ENCODE assay signal across 1 cellular context in the genomic region with DNA sequence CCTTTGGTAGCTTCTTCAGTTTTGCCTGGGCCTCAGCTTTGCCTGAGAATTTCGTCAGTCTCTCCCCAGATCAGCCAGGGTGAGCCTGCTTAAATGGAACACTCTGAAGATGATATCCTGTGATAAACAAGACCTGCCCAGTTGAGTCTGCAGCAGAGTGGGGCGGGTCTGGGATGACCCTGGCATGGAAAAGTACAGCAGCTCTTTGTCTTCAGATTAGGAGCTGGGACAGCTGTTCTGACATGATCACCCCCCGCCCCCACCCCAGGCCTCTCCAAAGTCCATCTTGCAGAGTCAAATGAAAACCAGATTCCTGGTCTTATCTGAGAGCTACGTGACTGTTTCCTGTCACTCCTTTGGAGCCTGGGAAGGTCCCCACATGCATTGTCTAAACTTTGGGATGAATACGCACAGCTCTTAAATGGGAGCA.
TF ChIP-seq lines count a peak whose summit lies in the region.

No MANE protein-coding gene starts in this region.

TF ChIP-seq in HepG2, 621 proteins besides CTCF, POLR2A, EP300 and RAD21 (continued from another document and continues in another):
- TF ChIP-seq, protein P1, sequence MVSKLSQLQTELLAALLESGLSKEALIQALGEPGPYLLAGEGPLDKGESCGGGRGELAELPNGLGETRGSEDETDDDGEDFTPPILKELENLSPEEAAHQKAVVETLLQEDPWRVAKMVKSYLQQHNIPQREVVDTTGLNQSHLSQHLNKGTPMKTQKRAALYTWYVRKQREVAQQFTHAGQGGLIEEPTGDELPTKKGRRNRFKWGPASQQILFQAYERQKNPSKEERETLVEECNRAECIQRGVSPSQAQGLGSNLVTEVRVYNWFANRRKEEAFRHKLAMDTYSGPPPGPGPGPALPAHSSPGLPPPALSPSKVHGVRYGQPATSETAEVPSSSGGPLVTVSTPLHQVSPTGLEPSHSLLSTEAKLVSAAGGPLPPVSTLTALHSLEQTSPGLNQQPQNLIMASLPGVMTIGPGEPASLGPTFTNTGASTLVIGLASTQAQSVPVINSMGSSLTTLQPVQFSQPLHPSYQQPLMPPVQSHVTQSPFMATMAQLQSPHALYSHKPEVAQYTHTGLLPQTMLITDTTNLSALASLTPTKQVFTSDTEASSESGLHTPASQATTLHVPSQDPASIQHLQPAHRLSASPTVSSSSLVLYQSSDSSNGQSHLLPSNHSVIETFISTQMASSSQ (IDR thresholded peaks at IDR 0.05; ENCODE audit: low read depth) = no peak
- TF ChIP-seq, protein P1 (CRISPR knock-in tag; IDR thresholded peaks at IDR 0.05; ENCODE audit: borderline replicate concordance) = peak; percentile 64; the same call in 1 of the 2 replicates
- TF ChIP-seq ZEB1 (IDR thresholded peaks at IDR 0.05; ENCODE audit: insufficient replicate concordance, low read depth) = no peak
- TF ChIP-seq HMGA1 (CRISPR knock-in tag; conservative IDR thresholded peaks at IDR 0.05) = no peak
- TF ChIP-seq MEF2D (CRISPR knock-in tag; IDR thresholded peaks at IDR 0.05) = peak; percentile 68; the same call in 1 of the 2 replicates
- no peak for TF ChIP-seq CBX1 (IDR thresholded peaks at IDR 0.05; ENCODE audit: low read depth)
- TF ChIP-seq ZNF605 (CRISPR knock-in tag; IDR thresholded peaks at IDR 0.05) = no peak
- TF ChIP-seq MIXL1 (CRISPR knock-in tag; IDR thresholded peaks at IDR 0.05) = 0 out of 2 replicates have a peak, but pooled peaks have one; percentile 26
- no peak for TF ChIP-seq ZNF879 (CRISPR knock-in tag; IDR thresholded peaks at IDR 0.05)
- no peak for TF ChIP-seq RNF2 (conservative IDR thresholded peaks at IDR 0.05; ENCODE audit: low read depth)
- peak; percentile 26; the same call in 1 of the 2 replicates for TF ChIP-seq KDM3A (CRISPR knock-in tag; IDR thresholded peaks at IDR 0.05; ENCODE audit: low read depth)
- TF ChIP-seq, protein P2, sequence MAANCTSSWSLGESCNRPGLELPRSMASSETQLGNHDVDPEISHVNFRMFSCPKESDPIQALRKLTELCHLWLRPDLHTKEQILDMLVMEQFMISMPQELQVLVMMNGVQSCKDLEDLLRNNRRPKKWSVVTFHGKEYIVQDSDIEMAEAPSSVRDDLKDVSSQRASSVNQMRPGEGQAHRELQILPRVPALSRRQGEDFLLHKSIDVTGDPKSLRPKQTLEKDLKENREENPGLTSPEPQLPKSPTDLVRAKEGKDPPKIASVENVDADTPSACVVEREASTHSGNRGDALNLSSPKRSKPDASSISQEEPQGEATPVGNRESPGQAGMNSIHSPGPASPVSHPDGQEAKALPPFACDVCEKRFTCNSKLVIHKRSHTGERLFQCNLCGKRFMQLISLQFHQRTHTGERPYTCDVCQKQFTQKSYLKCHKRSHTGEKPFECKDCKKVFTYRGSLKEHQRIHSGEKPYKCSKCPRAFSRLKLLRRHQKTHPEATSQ (CRISPR knock-in tag; IDR thresholded peaks at IDR 0.05; ENCODE audit: borderline replicate concordance) = no peak
- no peak for TF ChIP-seq ZIK1 (CRISPR knock-in tag; IDR thresholded peaks at IDR 0.05; ENCODE audit: borderline replicate concordance, low read depth)
- TF ChIP-seq, protein P3, sequence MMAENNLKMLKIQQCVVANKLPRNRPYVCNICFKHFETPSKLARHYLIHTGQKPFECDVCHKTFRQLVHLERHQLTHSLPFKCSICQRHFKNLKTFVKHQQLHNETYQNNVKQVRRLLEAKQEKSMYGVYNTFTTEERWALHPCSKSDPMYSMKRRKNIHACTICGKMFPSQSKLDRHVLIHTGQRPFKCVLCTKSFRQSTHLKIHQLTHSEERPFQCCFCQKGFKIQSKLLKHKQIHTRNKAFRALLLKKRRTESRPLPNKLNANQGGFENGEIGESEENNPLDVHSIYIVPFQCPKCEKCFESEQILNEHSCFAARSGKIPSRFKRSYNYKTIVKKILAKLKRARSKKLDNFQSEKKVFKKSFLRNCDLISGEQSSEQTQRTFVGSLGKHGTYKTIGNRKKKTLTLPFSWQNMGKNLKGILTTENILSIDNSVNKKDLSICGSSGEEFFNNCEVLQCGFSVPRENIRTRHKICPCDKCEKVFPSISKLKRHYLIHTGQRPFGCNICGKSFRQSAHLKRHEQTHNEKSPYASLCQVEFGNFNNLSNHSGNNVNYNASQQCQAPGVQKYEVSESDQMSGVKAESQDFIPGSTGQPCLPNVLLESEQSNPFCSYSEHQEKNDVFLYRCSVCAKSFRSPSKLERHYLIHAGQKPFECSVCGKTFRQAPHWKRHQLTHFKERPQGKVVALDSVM (CRISPR knock-in tag; IDR thresholded peaks at IDR 0.05) = no peak
- TF ChIP-seq, protein P4, sequence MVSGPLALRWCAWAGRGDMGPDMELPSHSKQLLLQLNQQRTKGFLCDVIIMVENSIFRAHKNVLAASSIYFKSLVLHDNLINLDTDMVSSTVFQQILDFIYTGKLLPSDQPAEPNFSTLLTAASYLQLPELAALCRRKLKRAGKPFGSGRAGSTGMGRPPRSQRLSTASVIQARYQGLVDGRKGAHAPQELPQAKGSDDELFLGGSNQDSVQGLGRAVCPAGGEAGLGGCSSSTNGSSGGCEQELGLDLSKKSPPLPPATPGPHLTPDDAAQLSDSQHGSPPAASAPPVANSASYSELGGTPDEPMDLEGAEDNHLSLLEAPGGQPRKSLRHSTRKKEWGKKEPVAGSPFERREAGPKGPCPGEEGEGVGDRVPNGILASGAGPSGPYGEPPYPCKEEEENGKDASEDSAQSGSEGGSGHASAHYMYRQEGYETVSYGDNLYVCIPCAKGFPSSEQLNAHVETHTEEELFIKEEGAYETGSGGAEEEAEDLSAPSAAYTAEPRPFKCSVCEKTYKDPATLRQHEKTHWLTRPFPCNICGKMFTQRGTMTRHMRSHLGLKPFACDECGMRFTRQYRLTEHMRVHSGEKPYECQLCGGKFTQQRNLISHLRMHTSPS (CRISPR knock-in tag; IDR thresholded peaks at IDR 0.05; ENCODE audit: low read depth) = peak; percentile 72
- TF ChIP-seq RFX5 (IDR thresholded peaks at IDR 0.05; ENCODE audit: low read depth, low read length) = no peak
- no peak for TF ChIP-seq FLYWCH1 (CRISPR knock-in tag; IDR thresholded peaks at IDR 0.05)
- no peak for TF ChIP-seq GABPA (IDR thresholded peaks at IDR 0.05; ENCODE audit: low read depth, low read length)
- TF ChIP-seq GABPA (CRISPR knock-in tag; IDR thresholded peaks at IDR 0.05; ENCODE audit: low read depth) = no peak
- no peak for TF ChIP-seq ZNF530 (CRISPR knock-in tag; IDR thresholded peaks at IDR 0.05; ENCODE audit: low read depth)
- no peak for TF ChIP-seq MTF1 (CRISPR knock-in tag; IDR thresholded peaks at IDR 0.05)
- peak; percentile 42; the same call in 1 of the 2 replicates for TF ChIP-seq ZNF747 (CRISPR knock-in tag; IDR thresholded peaks at IDR 0.05; ENCODE audit: borderline replicate concordance)
- peak; percentile 40; the same call in 1 of the 2 replicates for TF ChIP-seq MYC (CRISPR knock-in tag; IDR thresholded peaks at IDR 0.05; ENCODE audit: borderline replicate concordance)
- no peak for TF ChIP-seq MTA3 (CRISPR knock-in tag; IDR thresholded peaks at IDR 0.05)
- TF ChIP-seq ZNF773 (CRISPR knock-in tag; IDR thresholded peaks at IDR 0.05; ENCODE audit: borderline replicate concordance) = no peak
- TF ChIP-seq, protein P5, sequence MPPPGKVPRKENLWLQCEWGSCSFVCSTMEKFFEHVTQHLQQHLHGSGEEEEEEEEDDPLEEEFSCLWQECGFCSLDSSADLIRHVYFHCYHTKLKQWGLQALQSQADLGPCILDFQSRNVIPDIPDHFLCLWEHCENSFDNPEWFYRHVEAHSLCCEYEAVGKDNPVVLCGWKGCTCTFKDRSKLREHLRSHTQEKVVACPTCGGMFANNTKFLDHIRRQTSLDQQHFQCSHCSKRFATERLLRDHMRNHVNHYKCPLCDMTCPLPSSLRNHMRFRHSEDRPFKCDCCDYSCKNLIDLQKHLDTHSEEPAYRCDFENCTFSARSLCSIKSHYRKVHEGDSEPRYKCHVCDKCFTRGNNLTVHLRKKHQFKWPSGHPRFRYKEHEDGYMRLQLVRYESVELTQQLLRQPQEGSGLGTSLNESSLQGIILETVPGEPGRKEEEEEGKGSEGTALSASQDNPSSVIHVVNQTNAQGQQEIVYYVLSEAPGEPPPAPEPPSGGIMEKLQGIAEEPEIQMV (CRISPR knock-in tag; IDR thresholded peaks at IDR 0.05; ENCODE audit: low read depth) = no peak
- 0 out of 2 replicates have a peak, but pooled peaks have one; percentile 36 for TF ChIP-seq KDM6A (CRISPR knock-in tag; IDR thresholded peaks at IDR 0.05; ENCODE audit: low read depth)
- TF ChIP-seq FOXJ3 (CRISPR knock-in tag; IDR thresholded peaks at IDR 0.05; ENCODE audit: borderline replicate concordance) = peak; percentile 63; the same call in 1 of the 2 replicates
- TF ChIP-seq EZH2 (conservative IDR thresholded peaks at IDR 0.05; ENCODE audit: low read depth, low read length) = no peak
- 0 out of 2 replicates have a peak, but pooled peaks have one; percentile 32 for TF ChIP-seq NFIC (IDR thresholded peaks at IDR 0.05; ENCODE audit: low read length)
- TF ChIP-seq, protein P6, sequence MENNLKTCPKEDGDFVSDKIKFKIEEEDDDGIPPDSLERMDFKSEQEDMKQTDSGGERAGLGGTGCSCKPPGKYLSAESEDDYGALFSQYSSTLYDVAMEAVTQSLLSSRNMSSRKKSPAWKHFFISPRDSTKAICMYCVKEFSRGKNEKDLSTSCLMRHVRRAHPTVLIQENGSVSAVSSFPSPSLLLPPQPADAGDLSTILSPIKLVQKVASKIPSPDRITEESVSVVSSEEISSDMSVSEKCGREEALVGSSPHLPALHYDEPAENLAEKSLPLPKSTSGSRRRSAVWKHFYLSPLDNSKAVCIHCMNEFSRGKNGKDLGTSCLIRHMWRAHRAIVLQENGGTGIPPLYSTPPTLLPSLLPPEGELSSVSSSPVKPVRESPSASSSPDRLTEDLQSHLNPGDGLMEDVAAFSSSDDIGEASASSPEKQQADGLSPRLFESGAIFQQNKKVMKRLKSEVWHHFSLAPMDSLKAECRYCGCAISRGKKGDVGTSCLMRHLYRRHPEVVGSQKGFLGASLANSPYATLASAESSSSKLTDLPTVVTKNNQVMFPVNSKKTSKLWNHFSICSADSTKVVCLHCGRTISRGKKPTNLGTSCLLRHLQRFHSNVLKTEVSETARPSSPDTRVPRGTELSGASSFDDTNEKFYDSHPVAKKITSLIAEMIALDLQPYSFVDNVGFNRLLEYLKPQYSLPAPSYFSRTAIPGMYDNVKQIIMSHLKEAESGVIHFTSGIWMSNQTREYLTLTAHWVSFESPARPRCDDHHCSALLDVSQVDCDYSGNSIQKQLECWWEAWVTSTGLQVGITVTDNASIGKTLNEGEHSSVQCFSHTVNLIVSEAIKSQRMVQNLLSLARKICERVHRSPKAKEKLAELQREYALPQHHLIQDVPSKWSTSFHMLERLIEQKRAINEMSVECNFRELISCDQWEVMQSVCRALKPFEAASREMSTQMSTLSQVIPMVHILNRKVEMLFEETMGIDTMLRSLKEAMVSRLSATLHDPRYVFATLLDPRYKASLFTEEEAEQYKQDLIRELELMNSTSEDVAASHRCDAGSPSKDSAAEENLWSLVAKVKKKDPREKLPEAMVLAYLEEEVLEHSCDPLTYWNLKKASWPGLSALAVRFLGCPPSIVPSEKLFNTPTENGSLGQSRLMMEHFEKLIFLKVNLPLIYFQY (CRISPR knock-in tag; IDR thresholded peaks at IDR 0.05; ENCODE audit: borderline replicate concordance) = peak; percentile 88; the same call in 1 of the 2 replicates
- peak; percentile 78; the same call in 1 of the 2 replicates for TF ChIP-seq TARDBP (CRISPR knock-in tag; IDR thresholded peaks at IDR 0.05)
- TF ChIP-seq SMAD3 (CRISPR knock-in tag; IDR thresholded peaks at IDR 0.05) = no peak
- TF ChIP-seq HMG20A (CRISPR knock-in tag; IDR thresholded peaks at IDR 0.05; ENCODE audit: borderline replicate concordance) = no peak
- TF ChIP-seq MIER3 (CRISPR knock-in tag; IDR thresholded peaks at IDR 0.05; ENCODE audit: borderline replicate concordance) = no peak
- no peak for TF ChIP-seq KDM5B (CRISPR knock-in tag; IDR thresholded peaks at IDR 0.05; ENCODE audit: borderline replicate concordance)
- no peak for TF ChIP-seq TCF12 (IDR thresholded peaks at IDR 0.05)
- TF ChIP-seq TCF12 (CRISPR knock-in tag; IDR thresholded peaks at IDR 0.05) = peak; percentile 71
- TF ChIP-seq NR3C1 (CRISPR knock-in tag; IDR thresholded peaks at IDR 0.05) = no peak
- TF ChIP-seq ZNF816 (CRISPR knock-in tag; IDR thresholded peaks at IDR 0.05; ENCODE audit: borderline replicate concordance) = no peak
- TF ChIP-seq, protein P7, sequence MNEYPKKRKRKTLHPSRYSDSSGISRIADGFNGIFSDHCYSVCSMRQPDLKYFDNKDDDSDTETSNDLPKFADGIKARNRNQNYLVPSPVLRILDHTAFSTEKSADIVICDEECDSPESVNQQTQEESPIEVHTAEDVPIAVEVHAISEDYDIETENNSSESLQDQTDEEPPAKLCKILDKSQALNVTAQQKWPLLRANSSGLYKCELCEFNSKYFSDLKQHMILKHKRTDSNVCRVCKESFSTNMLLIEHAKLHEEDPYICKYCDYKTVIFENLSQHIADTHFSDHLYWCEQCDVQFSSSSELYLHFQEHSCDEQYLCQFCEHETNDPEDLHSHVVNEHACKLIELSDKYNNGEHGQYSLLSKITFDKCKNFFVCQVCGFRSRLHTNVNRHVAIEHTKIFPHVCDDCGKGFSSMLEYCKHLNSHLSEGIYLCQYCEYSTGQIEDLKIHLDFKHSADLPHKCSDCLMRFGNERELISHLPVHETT (CRISPR knock-in tag; conservative IDR thresholded peaks at IDR 0.05) = 0 out of 2 replicates have a peak, but pooled peaks have one; percentile 16
- TF ChIP-seq HHEX (CRISPR knock-in tag; IDR thresholded peaks at IDR 0.05) = no peak
- no peak for TF ChIP-seq SMAD9 (CRISPR knock-in tag; IDR thresholded peaks at IDR 0.05)
- peak; percentile 45; the same call in 1 of the 2 replicates for TF ChIP-seq NCOR1 (IDR thresholded peaks at IDR 0.05; ENCODE audit: borderline replicate concordance, low read length)
- TF ChIP-seq, protein P8, sequence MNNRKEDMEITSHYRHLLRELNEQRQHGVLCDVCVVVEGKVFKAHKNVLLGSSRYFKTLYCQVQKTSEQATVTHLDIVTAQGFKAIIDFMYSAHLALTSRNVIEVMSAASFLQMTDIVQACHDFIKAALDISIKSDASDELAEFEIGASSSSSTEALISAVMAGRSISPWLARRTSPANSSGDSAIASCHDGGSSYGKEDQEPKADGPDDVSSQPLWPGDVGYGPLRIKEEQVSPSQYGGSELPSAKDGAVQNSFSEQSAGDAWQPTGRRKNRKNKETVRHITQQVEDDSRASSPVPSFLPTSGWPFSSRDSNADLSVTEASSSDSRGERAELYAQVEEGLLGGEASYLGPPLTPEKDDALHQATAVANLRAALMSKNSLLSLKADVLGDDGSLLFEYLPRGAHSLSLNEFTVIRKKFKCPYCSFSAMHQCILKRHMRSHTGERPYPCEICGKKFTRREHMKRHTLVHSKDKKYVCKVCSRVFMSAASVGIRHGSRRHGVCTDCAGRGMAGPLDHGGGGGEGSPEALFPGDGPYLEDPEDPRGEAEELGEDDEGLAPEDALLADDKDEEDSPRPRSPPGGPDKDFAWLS (CRISPR knock-in tag; IDR thresholded peaks at IDR 0.05; ENCODE audit: borderline replicate concordance) = no peak
- no peak for TF ChIP-seq CHD4 (IDR thresholded peaks at IDR 0.05; ENCODE audit: borderline replicate concordance, low read length)
